Comparison of ENCODE assay signal across 18 cellular contexts in the genomic region with DNA sequence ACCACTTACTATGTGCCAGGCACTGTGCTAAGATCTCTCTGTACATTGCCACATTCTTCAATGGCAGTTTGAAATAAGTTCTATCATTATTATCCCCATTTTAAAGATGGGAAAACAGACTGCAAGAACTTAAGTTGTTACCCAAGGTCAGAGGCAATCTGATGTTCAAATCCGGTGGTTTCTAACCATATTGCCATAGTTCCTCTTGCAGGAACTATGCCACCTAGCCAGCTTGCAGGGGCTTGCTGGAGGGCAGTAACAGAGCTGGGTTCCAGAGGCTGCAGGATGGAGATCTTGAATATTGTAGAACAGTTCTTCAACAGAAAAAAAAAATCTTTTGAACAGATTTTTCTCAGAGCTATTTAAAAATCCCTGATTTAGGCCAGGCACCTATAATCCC.
DNase-seq lines count a peak whose midpoint lies in the region; ATAC-seq and TF ChIP-seq lines count a peak whose summit lies in the region.
"Had no signal": no experiment of that assay in that cellular context is flagged by ENCODE, and none has a peak within 500 bp of the region (broad histone marks: within the 10 kb centered on the region; RNA-seq: fewer than 3 reads in every experiment).

No MANE protein-coding gene starts in this region.

- peaks cover 37% of the 10 kb centered on the region for H3K36me3 Mint-ChIP-seq in T-helper 1 cell treated with Interleukin-12 subunit alpha and Interleukin-12 subunit beta and Interleukin-4 antibody, amounts not matched to agents 30 μg/mL and 1 μg/mL, for 36 hours (ENCODE audit: low read depth)
- H3K36me3 Mint-ChIP-seq in activated CD4-positive, alpha-beta memory T cell treated with anti-CD3 and anti-CD28 coated beads, Interleukin-2, amount 10 ng/mL, durations not matched to agents 7 days and 5 days (ENCODE audit: low read depth) = peaks cover 62% of the 10 kb centered on the region
- peaks cover 0 to 34% (median 11%) of the 10 kb centered on the region in 3 donors for H3K36me3 Mint-ChIP-seq in naive thymus-derived CD8-positive, alpha-beta T cell

- H3K4me1 Mint-ChIP-seq in T-helper 1 cell treated with Interleukin-12 subunit alpha and Interleukin-12 subunit beta and Interleukin-4 antibody, amounts not matched to agents 30 μg/mL and 1 μg/mL, for 36 hours (ENCODE audit: low read depth) = peaks cover 88% of the 10 kb centered on the region
- peaks cover 97% of the 10 kb centered on the region for H3K4me1 Mint-ChIP-seq in activated CD4-positive, alpha-beta memory T cell treated with anti-CD3 and anti-CD28 coated beads, Interleukin-2, amount 10 ng/mL, durations not matched to agents 7 days and 5 days
- H3K4me1 Mint-ChIP-seq in naive thymus-derived CD8-positive, alpha-beta T cell = peaks cover 40 to 100% (median 98%) of the 10 kb centered on the region in 4 donors

- no peak for DNase-seq in T-helper 1 cell
- DNase-seq in DND-41 = no peak
- DNase-seq in activated CD4-positive, alpha-beta memory T cell treated with anti-CD3 and anti-CD28 coated beads, Interleukin-2, amount 10 ng/mL, durations not matched to agents 7 days and 5 days = no peak
- DNase-seq in naive thymus-derived CD8-positive, alpha-beta T cell = no peak
- DNase-seq in stimulated activated CD4-positive, alpha-beta T cell treated with anti-CD3 and anti-CD28 coated beads, Interleukin-15, amount 100 ng/mL, for 24 hours = no peak
- DNase-seq in EL = no peak
- DNase-seq: activated CD4-positive, alpha-beta T cell treated with anti-CD3 and anti-CD28 coated beads for 4 hours; activated gamma-delta T cell treated with Interleukin-2 at 50 U/mL for 16 hours; glutamatergic neuron; mammary epithelial cell; NCI-H1092; NCI-H748 treated with DMSO at 0.1 percent for 48 hours; tibial artery had no signal

- no peak overlapping the region for H2AFZ ChIP-seq in DND-41 (ENCODE audit: low read depth, low read length)
- H2AFZ ChIP-seq: GM23338 had no signal

- H3K27ac Mint-ChIP-seq in T-helper 1 cell treated with Interleukin-12 subunit alpha and Interleukin-12 subunit beta and Interleukin-4 antibody, amounts not matched to agents 30 μg/mL and 1 μg/mL, for 36 hours = peak overlapping the region; percentile 76
- H3K27ac Mint-ChIP-seq in activated CD4-positive, alpha-beta memory T cell treated with anti-CD3 and anti-CD28 coated beads, Interleukin-2, amount 10 ng/mL, durations not matched to agents 7 days and 5 days = peak overlapping the region; percentile 71
- peak overlapping the region; percentile 86 to 98 (median 96) for H3K27ac Mint-ChIP-seq in naive thymus-derived CD8-positive, alpha-beta T cell
- H3K27ac Mint-ChIP-seq: GM23338 had no signal

- peak overlapping the region; percentile 60 for H3K4me3 Mint-ChIP-seq in T-helper 1 cell treated with Interleukin-12 subunit alpha and Interleukin-12 subunit beta and Interleukin-4 antibody, amounts not matched to agents 30 μg/mL and 1 μg/mL, for 36 hours
- H3K4me3 Mint-ChIP-seq in activated CD4-positive, alpha-beta memory T cell treated with anti-CD3 and anti-CD28 coated beads, Interleukin-2, amount 10 ng/mL, durations not matched to agents 7 days and 5 days = no peak overlapping the region
- H3K4me3 Mint-ChIP-seq in naive thymus-derived CD8-positive, alpha-beta T cell = peak overlapping the region; percentile 17 to 100 (median 76)
- H3K4me3 Mint-ChIP-seq: GM23338 had no signal

- H3K9ac ChIP-seq in DND-41 (ENCODE audit: low read depth, low read length) = peak overlapping the region; percentile 12; the same call in 1 of the 2 replicates

- ATAC-seq in DND-41 (ENCODE audit: insufficient read depth, low read depth) = no peak
- no peak for ATAC-seq in naive thymus-derived CD8-positive, alpha-beta T cell
- no peak for ATAC-seq in HG02623 (IDR thresholded peaks at IDR 0.05; ENCODE audit: unreplicated experiment)
- ATAC-seq: esophagus mucosa, GM23338 had no signal

- peaks cover 100% of the 10 kb centered on the region for H3K4me1 ChIP-seq in DND-41 (ENCODE audit: insufficient read depth, low read length)

- no peaks in the 10 kb centered on the region for H3K27me3 Mint-ChIP-seq in T-helper 1 cell treated with Interleukin-12 subunit alpha and Interleukin-12 subunit beta and Interleukin-4 antibody, amounts not matched to agents 30 μg/mL and 1 μg/mL, for 36 hours (ENCODE audit: low read depth)
- no peaks in the 10 kb centered on the region for H3K27me3 Mint-ChIP-seq in activated CD4-positive, alpha-beta memory T cell treated with anti-CD3 and anti-CD28 coated beads, Interleukin-2, amount 10 ng/mL, durations not matched to agents 7 days and 5 days
- H3K27me3 Mint-ChIP-seq in naive thymus-derived CD8-positive, alpha-beta T cell = no peaks in the 10 kb centered on the region

- POLR2A ChIA-PET in activated CD4-positive, alpha-beta memory T cell treated with anti-CD3 and anti-CD28 coated beads, Interleukin-2, amount 10 ng/mL, durations not matched to agents 7 days and 5 days (lab: Charles Lee) = interaction anchor here (1.4 to 10.2 kb wide), 3 partner anchors 10 to 19 kb away, joined by 6 to 98 read pairs (median 8); no protein-coding TSS in a partner anchor
- POLR2A ChIA-PET in naive thymus-derived CD8-positive, alpha-beta T cell (lab: Charles Lee) = interaction anchor here (1.0 to 3.3 kb wide), 4 partner anchors 14 to 28 kb away, joined by 3 to 9 read pairs (median 6); no protein-coding TSS in a partner anchor

- no peaks in the 10 kb centered on the region for H3K9me3 Mint-ChIP-seq in T-helper 1 cell treated with Interleukin-12 subunit alpha and Interleukin-12 subunit beta and Interleukin-4 antibody, amounts not matched to agents 30 μg/mL and 1 μg/mL, for 36 hours
- no peaks in the 10 kb centered on the region for H3K9me3 Mint-ChIP-seq in activated CD4-positive, alpha-beta memory T cell treated with anti-CD3 and anti-CD28 coated beads, Interleukin-2, amount 10 ng/mL, durations not matched to agents 7 days and 5 days
- no peaks in the 10 kb centered on the region for H3K9me3 Mint-ChIP-seq in naive thymus-derived CD8-positive, alpha-beta T cell
- H3K9me3 Mint-ChIP-seq: GM23338 had no signal

- CTCF ChIA-PET in activated CD4-positive, alpha-beta memory T cell treated with anti-CD3 and anti-CD28 coated beads, Interleukin-2, amount 10 ng/mL, durations not matched to agents 7 days and 5 days (lab: Charles Lee) = interaction anchor here (0.7 to 3.0 kb wide), 5 partner anchors 11 to 296 kb away, joined by 3 to 9 read pairs (median 3); a partner anchor contains a TSS

- peak overlapping the region; percentile 73 for H3K27ac ChIP-seq in DND-41 (ENCODE audit: low read length)
- H3K27ac ChIP-seq: right atrium auricular region had no signal

- no peaks in the 10 kb centered on the region for H3K27me3 ChIP-seq in DND-41 (ENCODE audit: insufficient read depth, low read length, poor library complexity)
- H3K27me3 ChIP-seq: right atrium auricular region, tibial artery had no signal

- H3K36me3 ChIP-seq in DND-41 (ENCODE audit: insufficient read depth, low read length) = peaks cover 24% of the 10 kb centered on the region
- H3K36me3 ChIP-seq: right atrium auricular region, tibial artery had no signal

- peaks cover 93% of the 10 kb centered on the region for H3K79me2 ChIP-seq in DND-41 (ENCODE audit: insufficient read depth, low read length)

- H3K9me3 ChIP-seq in DND-41 (ENCODE audit: insufficient read depth, low read length, severe bottlenecking) = no peaks in the 10 kb centered on the region
- H3K9me3 ChIP-seq: right atrium auricular region, tibial artery had no signal

- no peak overlapping the region for H3K4me3 ChIP-seq in DND-41 (ENCODE audit: low read depth in 1 of 2, low read length in 2 of 2)
- H3K4me3 ChIP-seq: GM23338, right atrium auricular region, tibial artery had no signal

- no peaks in the 10 kb centered on the region for H4K20me1 ChIP-seq in DND-41 (ENCODE audit: insufficient read depth, low read length)

- peak; percentile 17 for TF ChIP-seq CTCF in DND-41 (IDR thresholded peaks at IDR 0.05; ENCODE audit: borderline replicate concordance, extremely low read depth, low read length, poor library complexity, severe bottlenecking)

- H3K4me2 ChIP-seq in DND-41 (ENCODE audit: insufficient read depth, low read length) = peak overlapping the region; percentile 19
- H3K4me2 ChIP-seq: GM23338 had no signal
